In genomic region chr2:26882220-26882619, GRCh38 we compare ENCODE assay signal across 2 cellular contexts. TPM values are rescaled to one million over a fixed set of nuclear protein-coding genes. Genes with fewer than 3 reads are reported as not detected.
"Had no signal": no experiment of that assay in that cellular context is flagged by ENCODE, and none has a peak within 500 bp of the region (broad histone marks: within the 10 kb centered on the region; RNA-seq: fewer than 3 reads in every experiment).

No MANE protein-coding gene starts in this region.

RNA-seq across cellular contexts. Expression of gene DPYSL5, which starts 34.3 kb away (rescaled TPM):
- total RNA-seq: HepG2, HFFc6 had no signal
